Comparison of ENCODE assay signal across 10 cellular contexts in genomic region chr7:69677054-69677847, GRCh38.
A peak's percentile ranks its signal among the peaks of the same experiment; 100 is the strongest.
DNase-seq lines count a peak whose midpoint lies in the region; ATAC-seq, FAIRE-seq and TF ChIP-seq lines count a peak whose summit lies in the region.
"Had no signal": no experiment of that assay in that cellular context is flagged by ENCODE, and none has a peak within 500 bp of the region (broad histone marks: within the 10 kb centered on the region; RNA-seq: fewer than 3 reads in every experiment).

No MANE protein-coding gene starts in this region.

- no peak for ATAC-seq in HG02623 (IDR thresholded peaks at IDR 0.05; ENCODE audit: unreplicated experiment)
- no peak for ATAC-seq in HG02763 (IDR thresholded peaks at IDR 0.05; ENCODE audit: unreplicated experiment)
- ATAC-seq: body of pancreas had no signal

- H3K36me3 ChIP-seq in kidney epithelial cell (ENCODE audit: control insufficient read depth, insufficient read depth, low read length), result no peaks in the 10 kb centered on the region

- H3K4me3 ChIP-seq in kidney epithelial cell (ENCODE audit: low read depth, low read length), result no peak overlapping the region
- H3K4me3 ChIP-seq: body of pancreas had no signal

- H3K27me3 ChIP-seq in kidney epithelial cell (ENCODE audit: control insufficient read depth, insufficient read depth, low read length), result no peaks in the 10 kb centered on the region
- H3K27me3 ChIP-seq: body of pancreas had no signal

- in situ Hi-C loops in ACHN (cut with HindIII; ENCODE audit: low pct_ligation_motif_present, low pct_unique_long_range_greater_than_20kb, low sequenced_read_pairs), result no loop called here
- in situ Hi-C loops in GM13976 (cut with MboI; ENCODE audit: low sequenced_read_pairs, unreplicated experiment), result no loop called here

- DNase-seq in ACHN, result peak; percentile 17
- no peak for DNase-seq in GM13976 (ENCODE audit: low spot score)
- DNase-seq in RKO (ENCODE audit: low spot score), result peak; percentile 23
- no peak for DNase-seq in kidney epithelial cell (ENCODE audit: low read depth)
- no peak for DNase-seq in RCC 7860 (ENCODE audit: low spot score)
- no peak for DNase-seq in activated CD4-positive, alpha-beta T cell treated with anti-CD3 and anti-CD28 coated beads for 1 hour
- DNase-seq: body of pancreas, NCI-H774 had no signal

- TF ChIP-seq CTCF in GM13976 (IDR thresholded peaks at IDR 0.05; ENCODE audit: borderline replicate concordance, control extremely low read depth, extremely low read depth, insufficient read depth, missing control alignments) (peak; percentile 13), kidney epithelial cell (IDR thresholded peaks at IDR 0.05; ENCODE audit: insufficient read depth, low read length, poor library complexity, severe bottlenecking) (peak; percentile 42)

- no peak for FAIRE-seq in RCC 7860 (lab: Jason Lieb, UNC)

Comparison
In these comparisons a context has a peak if more than half of its experiments do, and no peak if none do; other contexts are left out.
1. DNase-seq: peak in ACHN (single experiment) and RKO (single experiment); none in GM13976 (single experiment), kidney epithelial cell (single experiment), RCC 7860 (single experiment) and activated CD4-positive, alpha-beta T cell treated with anti-CD3 and anti-CD28 coated beads for 1 hour (single experiment).